Comparison of ENCODE assay signal across 14 cellular contexts in the genomic region with DNA sequence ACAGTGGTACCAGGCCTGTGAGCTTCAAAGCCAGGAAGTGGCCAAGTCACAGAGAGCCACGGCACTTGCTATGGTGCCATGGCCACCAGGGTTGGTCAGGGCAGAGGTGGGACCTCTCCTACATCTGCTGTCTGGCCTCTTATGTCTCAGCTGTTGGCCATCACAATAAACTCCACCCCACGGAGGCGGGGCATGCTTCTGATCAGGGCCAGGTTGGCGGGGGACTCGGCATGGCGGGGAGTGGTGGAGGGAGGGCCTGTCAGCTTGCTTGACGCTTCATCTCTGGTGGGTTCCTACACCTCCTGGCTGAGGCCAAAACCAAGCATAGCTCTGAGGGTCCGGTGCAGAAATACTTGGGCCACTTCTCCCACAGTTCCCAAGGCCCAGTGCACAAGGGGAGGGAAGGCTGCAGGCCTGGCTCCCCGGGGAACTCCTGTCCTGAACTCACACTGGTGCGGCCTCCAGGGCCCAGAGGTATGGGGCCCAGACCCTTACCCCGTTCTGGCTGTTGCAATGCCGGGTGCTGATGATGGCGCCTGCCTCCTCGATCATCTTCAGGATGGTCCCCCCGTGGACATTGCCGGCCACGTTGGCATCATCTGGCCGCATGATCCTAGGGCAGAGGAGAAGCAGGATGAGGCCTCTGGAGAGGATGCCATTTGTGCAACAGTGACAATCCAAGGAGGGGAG. TPM values are rescaled to one million over a fixed set of nuclear protein-coding genes. Genes with fewer than 3 reads are reported as not detected.
DNase-seq lines count a peak whose midpoint lies in the region; ATAC-seq and TF ChIP-seq lines count a peak whose summit lies in the region.
"Had no signal": no experiment of that assay in that cellular context is flagged by ENCODE, and none has a peak within 500 bp of the region (broad histone marks: within the 10 kb centered on the region; RNA-seq: fewer than 3 reads in every experiment).

No MANE protein-coding gene starts in this region.

- peak in 1 of 2 donors; percentile 13 for DNase-seq in activated T-cell treated with anti-CD3 and anti-CD28 coated beads, Interleukin-2, amount 50 U/mL, for 72 hours
- DNase-seq in activated T-cell treated with anti-CD3 and anti-CD28 coated beads for 4 hours: no peak
- DNase-seq in epithelial cell of prostate (ENCODE audit: low read depth, low spot score): no peak
- no peak for DNase-seq in spleen
- no peak for DNase-seq in adrenal gland
- DNase-seq in left lobe of liver (ENCODE audit: low spot score): no peak
- no peak for DNase-seq in cortex of kidney (lab: John Stamatoyannopoulos, UW)
- DNase-seq: HCEC 1CT, Karpas-422, NCI-H1694 treated with DMSO at 0.1 percent for 48 hours, NCI-H524 had no signal

- no peaks in the 10 kb centered on the region for H3K36me3 Mint-ChIP-seq in activated T-cell treated with anti-CD3 and anti-CD28 coated beads, Interleukin-2, amount 50 U/mL, for 72 hours (ENCODE audit: insufficient read depth in 2 of 2)

- H3K4me1 ChIP-seq in spleen (peaks cover 8 to 69% (median 36%) of the 10 kb centered on the region in 6 donors), adrenal gland (replicated peaks in 1 of 2) (peaks cover 30 to 32% of the 10 kb centered on the region in 2 donors)

- intact Hi-C loops in spleen (cut with DNase I; ENCODE audit: low total_unique reads): no loop called here
- intact Hi-C loops in adrenal gland (cut with DNase I): loop anchor here in 1 of 2 donors (5.0 to 10.0 kb wide), 2 partner anchors 58 to 295 kb away; no protein-coding TSS in a partner anchor

- no peaks in the 10 kb centered on the region for H3K27me3 Mint-ChIP-seq in activated T-cell treated with anti-CD3 and anti-CD28 coated beads, Interleukin-2, amount 50 U/mL, for 72 hours (ENCODE audit: low read depth)

- peak overlapping the region; percentile 85 for H3K27ac Mint-ChIP-seq in activated T-cell treated with anti-CD3 and anti-CD28 coated beads, Interleukin-2, amount 50 U/mL, for 72 hours

- TF ChIP-seq POLR2A in spleen (IDR thresholded peaks at IDR 0.05): no peak
- no peak for TF ChIP-seq POLR2A in adrenal gland (IDR thresholded peaks at IDR 0.05)

- H3K27me3 ChIP-seq in spleen (replicated peaks in 1 of 7): no peaks in the 10 kb centered on the region
- no peaks in the 10 kb centered on the region for H3K27me3 ChIP-seq in adrenal gland

- H3K9me3 Mint-ChIP-seq in activated T-cell treated with anti-CD3 and anti-CD28 coated beads, Interleukin-2, amount 50 U/mL, for 72 hours: no peaks in the 10 kb centered on the region

- H3K4me3 ChIP-seq in spleen (peak overlapping the region in 1 of 8 donors; percentile 32), adrenal gland (no peak overlapping the region)

- H3K4me1 Mint-ChIP-seq in activated T-cell treated with anti-CD3 and anti-CD28 coated beads, Interleukin-2, amount 50 U/mL, for 72 hours (ENCODE audit: low read depth): peaks cover 25% of the 10 kb centered on the region

- H3K36me3 ChIP-seq in spleen: no peaks in the 10 kb centered on the region
- H3K36me3 ChIP-seq in adrenal gland (replicated peaks in 1 of 2): no peaks in the 10 kb centered on the region

- peak overlapping the region in 1 of 2 donors; percentile 73 for H3K4me3 Mint-ChIP-seq in activated T-cell treated with anti-CD3 and anti-CD28 coated beads, Interleukin-2, amount 50 U/mL, for 72 hours

- H3K9me3 ChIP-seq in spleen (no peaks in the 10 kb centered on the region), adrenal gland (replicated peaks in 1 of 3) (no peaks in the 10 kb centered on the region)

- TF ChIP-seq CTCF in VCaP (conservative IDR thresholded peaks at IDR 0.05): no peak
- TF ChIP-seq CTCF in spleen (IDR thresholded peaks at IDR 0.05 in 8 of 11, conservative IDR thresholded peaks at IDR 0.05 in 3 of 11): no peak
- no peak for TF ChIP-seq CTCF in adrenal gland (IDR thresholded peaks at IDR 0.05)

- H3K27ac ChIP-seq in VCaP (peak overlapping the region; percentile 65; the same call in 1 of the 2 replicates), epithelial cell of prostate (peak overlapping the region; percentile 92), spleen (peak overlapping the region in 7 of 8 donors; percentile 11 to 86 (median 66)), adrenal gland (peak overlapping the region in 1 of 5 donors; percentile 63)
- H3K27ac ChIP-seq: HL-60, parathyroid adenoma had no signal

- WGBS in spleen, 5 donors: 86 to 97% (median 90%) methylated on average over 15 to 18 of the region's 18 CpGs
- WGBS in adrenal gland, 4 donors: 95 to 100% (median 98%) methylated on average over 1 to 18 of the region's 18 CpGs

- no peak for ATAC-seq in activated T-cell treated with anti-CD3 and anti-CD28 coated beads, Interleukin-2, amount 50 U/mL, for 72 hours (replicated peaks in 1 of 2)
- no peak for ATAC-seq in left lobe of liver

RNA-seq across cellular contexts. Expression of gene ACOT7, which starts 44.2 kb away (rescaled TPM):
- 10 to 100 TPM; 32.1 to 37.6 TPM for total RNA-seq in activated T-cell treated with anti-CD3 and anti-CD28 coated beads, Interleukin-2, amount 50 U/mL, for 72 hours
- 10 to 100 TPM; 11.3 to 31.5 (median 18.1) TPM for total RNA-seq in spleen
- 10 to 100 TPM; 10.6 to 26.7 (median 22.5) TPM for polyA plus RNA-seq in spleen
- total RNA-seq in adrenal gland: 10 to 100 TPM in 7 of 8 donors, 1 to 10 TPM in 1; 8.4 to 29.4 (median 15.0) TPM
- 10 to 100 TPM; 11.3 to 26.6 (median 13.0) TPM for polyA plus RNA-seq in adrenal gland
- 13.2 TPM for total RNA-seq in left lobe of liver
